ENCODE assay signal across 8 cellular contexts in the genomic region with DNA sequence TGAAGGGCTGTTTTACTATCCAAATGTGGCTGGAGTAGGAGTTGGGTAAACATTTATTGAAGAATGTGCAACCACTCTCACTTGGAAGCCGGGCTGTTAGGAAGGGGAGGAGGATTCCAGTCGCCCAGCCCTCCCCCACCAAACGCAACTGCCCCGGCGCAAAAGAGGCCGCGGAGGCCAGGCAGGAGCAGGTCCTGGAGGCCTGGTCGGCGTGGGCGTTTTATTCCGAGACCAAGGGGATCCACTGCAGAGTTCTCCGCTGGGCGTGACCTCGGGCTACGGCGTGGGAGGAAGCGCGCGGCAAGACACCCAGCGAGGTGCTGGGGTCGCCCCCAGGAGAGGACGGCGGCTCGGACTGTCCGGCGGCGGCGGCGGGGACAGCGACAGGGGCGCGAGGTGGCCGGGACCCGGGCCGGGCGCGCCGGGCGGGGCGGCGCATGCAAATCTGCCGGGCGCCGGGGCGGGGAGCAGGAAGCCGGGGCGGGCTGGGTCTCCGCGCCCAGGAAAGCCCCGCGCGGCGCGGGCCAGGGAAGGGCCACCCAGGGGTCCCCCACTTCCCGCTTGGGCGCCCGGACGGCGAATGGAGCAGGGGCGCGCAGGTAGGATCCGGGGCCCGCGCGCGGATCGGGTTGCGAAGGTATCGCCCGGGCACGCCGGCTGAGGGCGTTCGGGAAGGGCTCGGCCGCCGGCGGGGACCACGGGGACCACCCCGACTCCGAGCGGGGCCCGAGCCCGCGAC. TPM values are rescaled to one million over a fixed set of nuclear protein-coding genes. Genes with fewer than 3 reads are reported as not detected.
A peak's percentile ranks its signal among the peaks of the same experiment; 100 is the strongest.
DNase-seq lines count a peak whose midpoint lies in the region; ATAC-seq and TF ChIP-seq lines count a peak whose summit lies in the region.

A gene (plus strand): TSS at position 553 of the 739 bp plus-strand sequence. CDS start 26,230 bp downstream, outside the sequence.

- H3K27me3 ChIP-seq in lung (ENCODE audit: control insufficient read depth, insufficient read depth), result no peaks in the 10 kb centered on the region

- H3K36me3 Mint-ChIP-seq in activated CD4-positive, alpha-beta T cell treated with anti-CD3 and anti-CD28 coated beads for 36 hours (ENCODE audit: low read depth), result peaks cover 36% of the 10 kb centered on the region

- H3K4me1 ChIP-seq in lung (ENCODE audit: control insufficient read depth in 2 of 2, insufficient read depth in 2 of 2, low read length in 2 of 2), result peaks cover 0 to 23% of the 10 kb centered on the region in 2 donors

- H3K27ac ChIP-seq in lung (ENCODE audit: low read depth in 1 of 2, low read length in 1 of 2), result peak within 1 kb of the TSS; percentile 90 to 100

- POLR2A ChIA-PET in activated CD4-positive, alpha-beta T cell treated with anti-CD3 and anti-CD28 coated beads for 36 hours (lab: Charles Lee), result no interaction called here

- H3K27me3 Mint-ChIP-seq in activated CD4-positive, alpha-beta T cell treated with anti-CD3 and anti-CD28 coated beads for 36 hours, result no peaks in the 10 kb centered on the region

- intact Hi-C loops in activated CD4-positive, alpha-beta T cell treated with anti-CD3 and anti-CD28 coated beads for 36 hours (cut with DNase I, micrococcal nuclease), result loop anchor here (1.0 to 2.0 kb wide), 3 partner anchors 30 to 77 kb away; no protein-coding TSS in a partner anchor

- no peak for TF ChIP-seq CTCF in lung (IDR thresholded peaks at IDR 0.05; ENCODE audit: control extremely low read depth, extremely low read depth)

- peak within 1 kb of the TSS; percentile 98 for H3K4me3 ChIP-seq in lung

- peaks cover 0 to 3% of the 10 kb centered on the region in 2 donors for H3K36me3 ChIP-seq in lung (ENCODE audit: control insufficient read depth in 2 of 2, insufficient read depth in 2 of 2, low read length in 2 of 2)

- H3K9me3 Mint-ChIP-seq in activated CD4-positive, alpha-beta T cell treated with anti-CD3 and anti-CD28 coated beads for 36 hours (ENCODE audit: low read depth), result no peaks in the 10 kb centered on the region

- CTCF ChIA-PET in activated CD4-positive, alpha-beta T cell treated with anti-CD3 and anti-CD28 coated beads for 36 hours (lab: Charles Lee), result interaction anchor here (0.8 kb wide), 1 partner anchor 77 kb away, joined by 3 read pairs; no protein-coding TSS in a partner anchor

- H3K4me1 Mint-ChIP-seq in activated CD4-positive, alpha-beta T cell treated with anti-CD3 and anti-CD28 coated beads for 36 hours, result peaks cover 44% of the 10 kb centered on the region

- H3K9me3 ChIP-seq in lung (ENCODE audit: control insufficient read depth in 2 of 2, insufficient read depth in 1 of 2, low read length in 1 of 2), result no peaks in the 10 kb centered on the region

- ATAC-seq in GM19372 (IDR thresholded peaks at IDR 0.05; ENCODE audit: low read depth, unreplicated experiment), result peak; percentile 55
- ATAC-seq in activated CD4-positive, alpha-beta T cell treated with anti-CD3 and anti-CD28 coated beads for 36 hours, result no peak
- peak; percentile 67 for ATAC-seq in lung (ENCODE audit: insufficient read depth, low FRiP score)

- DNase-seq in AG08395 (ENCODE audit: low spot score) (peak; percentile 69), HuH-7.5 (ENCODE audit: low spot score) (peak; percentile 71), dermis microvascular lymphatic vessel endothelial cell (ENCODE audit: low read depth in 2 of 2) (peak; percentile 31 to 71), lung (ENCODE audit: low spot score) (peak; percentile 89), NCI-H1048 (lab: John Stamatoyannopoulos, UW) (no peak)
- DNase-seq in activated CD4-positive, alpha-beta T cell treated with anti-CD3 and anti-CD28 coated beads for 36 hours, result peak; percentile 87
- DNase-seq in stimulated activated CD8-positive, alpha-beta memory T cell treated with anti-CD3 and anti-CD28 coated beads, Interleukin-12 subunit alpha, Interleukin-12 subunit beta, amount 100 ng/mL, for 1 hour (ENCODE audit: low read depth), result peak; percentile 39

- WGBS in lung, 2 donors, result 0 to 1% methylated on average over 54 to 85 of the region's 85 CpGs

- H3K4me3 Mint-ChIP-seq in activated CD4-positive, alpha-beta T cell treated with anti-CD3 and anti-CD28 coated beads for 36 hours, result peak within 1 kb of the TSS; percentile 90

- H3K27ac Mint-ChIP-seq in activated CD4-positive, alpha-beta T cell treated with anti-CD3 and anti-CD28 coated beads for 36 hours, result peak within 1 kb of the TSS; percentile 97

RNA-seq across cellular contexts. Expression of the gene that starts here (rescaled TPM):
- 100 to 1,000 TPM; 185 to 229 TPM for total RNA-seq in activated CD4-positive, alpha-beta T cell treated with anti-CD3 and anti-CD28 coated beads for 36 hours
- total RNA-seq in dermis microvascular lymphatic vessel endothelial cell, result 13.5 and 14.5 TPM in 2 replicates
- 100 to 1,000 TPM in 1 of 2 donors, 10 to 100 TPM in 1; 79.8 to 148 TPM for total RNA-seq in lung
- 100 to 1,000 TPM in 1 of 2 donors, 10 to 100 TPM in 1; 61.3 to 175 TPM for polyA plus RNA-seq in lung
